8 cellular contexts compared by ENCODE assay signal in genomic region chr2:70789304-70790078, GRCh38. TPM values are rescaled to one million over a fixed set of nuclear protein-coding genes. Genes with fewer than 3 reads are reported as not detected.
DNase-seq lines count a peak whose midpoint lies in the region; ATAC-seq, FAIRE-seq and TF ChIP-seq lines count a peak whose summit lies in the region.

No MANE protein-coding gene starts in this region.

- peak overlapping the region; percentile 97 for H3K4me2 ChIP-seq in A549
- peak overlapping the region; percentile 8 for H3K4me2 ChIP-seq in mesenchymal stem cell (ENCODE audit: low read length, poor library complexity, severe bottlenecking)

- no peaks in the 10 kb centered on the region for H3K9me3 ChIP-seq in A549
- H3K9me3 ChIP-seq in mesenchymal stem cell (ENCODE audit: control insufficient read depth, low read length) = no peaks in the 10 kb centered on the region

- H3K27me3 ChIP-seq in mesenchymal stem cell (ENCODE audit: control insufficient read depth in 1 of 2, insufficient read depth in 1 of 2, low read length in 2 of 2) = peaks cover 58 to 80% of the 10 kb centered on the region in 2 experiments

- no peak for TF ChIP-seq POLR2A in A549 (IDR thresholded peaks at IDR 0.05; ENCODE audit: low read length)

- peak; percentile 90 to 94 for TF ChIP-seq RAD21 in A549 (conservative IDR thresholded peaks at IDR 0.05 in 1 of 2, IDR thresholded peaks at IDR 0.05 in 1 of 2)

- no peak overlapping the region for H2AFZ ChIP-seq in mesenchymal stem cell (ENCODE audit: low read depth, low read length)

- H3K4ac ChIP-seq in mesenchymal stem cell (ENCODE audit: low read depth in 1 of 2, low read length in 2 of 2) = no peak overlapping the region

- H2AK5ac ChIP-seq in mesenchymal stem cell (ENCODE audit: low read length, severe bottlenecking) = no peak overlapping the region

- no peak overlapping the region for H2BK12ac ChIP-seq in mesenchymal stem cell (ENCODE audit: low read length in 2 of 2)

- 0 out of 6 replicates have a peak overlapping the region, but pooled peaks of 1 of the 2 experiments have one; percentile 11 for H3K27ac ChIP-seq in A549
- no peak overlapping the region for H3K27ac ChIP-seq in mesenchymal stem cell (ENCODE audit: low read length, poor library complexity, severe bottlenecking)

- CTCF ChIA-PET in A549 (lab: Yijun Ruan, JAX) = interaction anchor here (0.5 to 11.7 kb wide), 70 partner anchors 8 to 1409 kb away, joined by 3 to 147 read pairs (median 4); partner anchors contain the start of genes ADD2, ANKRD53, CLEC4F and TGFA

- TF ChIP-seq EP300 in A549 (IDR thresholded peaks at IDR 0.05) = no peak

- H3K14ac ChIP-seq in mesenchymal stem cell (ENCODE audit: low read length in 2 of 2) = no peak overlapping the region

- no peak overlapping the region for H4K8ac ChIP-seq in mesenchymal stem cell (ENCODE audit: low read length)

- peak; percentile 54 for FAIRE-seq in A549 (lab: Jason Lieb, UNC)

- no peak overlapping the region for H2BK5ac ChIP-seq in mesenchymal stem cell (ENCODE audit: low read depth, low read length, poor library complexity, severe bottlenecking)

- H3K4me3 ChIP-seq in A549 (peak overlapping the region; percentile 45), mesenchymal stem cell (ENCODE audit: insufficient read depth in 1 of 2, low read depth in 1 of 2, low read length in 2 of 2) (peak overlapping the region in 1 of 2 experiments; percentile 63)

- DNase-seq in A549 (ENCODE audit: low read depth in 1 of 2, low spot score in 1 of 2) (peak; percentile 78 to 85), GM20000 (ENCODE audit: low spot score) (peak; percentile 82), NCI-H510A (lab: John Stamatoyannopoulos, UW) (peak; percentile 66), mesenchymal stem cell (peak; percentile 25)
- DNase-seq in activated CD4-positive, alpha-beta T cell treated with anti-CD3 and anti-CD28 coated beads, Interleukin-2, amount 50 U/mL, for 24 hours (ENCODE audit: low read depth in 1 of 2, low spot score in 1 of 2) = peak; percentile 38 to 62
- DNase-seq in effector CD8-positive, alpha-beta T cell (lab: John Stamatoyannopoulos, UW) = peak; percentile 39
- DNase-seq in stimulated activated CD8-positive, alpha-beta memory T cell treated with anti-CD3 and anti-CD28 coated beads, Interleukin-15, amount 100 ng/mL, for 4 hours (ENCODE audit: low read depth in 2 of 2) = peak; percentile 35 to 45

- WGBS in A549 (ENCODE audit: missing lambda C conversion rate) = 4% methylated on average over 32 of the region's 32 CpGs
- 10% methylated on average over 27 of the region's 32 CpGs for WGBS in mesenchymal stem cell

- no peak overlapping the region for H2BK120ac ChIP-seq in mesenchymal stem cell (ENCODE audit: low read depth, low read length)

- H3K36me3 ChIP-seq in mesenchymal stem cell (ENCODE audit: control insufficient read depth in 1 of 2, insufficient read depth in 2 of 2, low read depth in 1 of 2, low read length in 2 of 2) = no peaks in the 10 kb centered on the region

- no peak overlapping the region for H2BK15ac ChIP-seq in mesenchymal stem cell (ENCODE audit: low read depth, poor library complexity, severe bottlenecking)

- no peak overlapping the region for H3K9ac ChIP-seq in mesenchymal stem cell (ENCODE audit: low read length)

- no peak overlapping the region for H3K23ac ChIP-seq in mesenchymal stem cell (ENCODE audit: low read length in 2 of 2)

- H3K79me1 ChIP-seq in mesenchymal stem cell (replicated peaks; ENCODE audit: low read length, poor library complexity, severe bottlenecking) = no peaks in the 10 kb centered on the region

- H3K18ac ChIP-seq in mesenchymal stem cell (ENCODE audit: low read depth in 1 of 2, low read length in 2 of 2) = no peak overlapping the region

- ATAC-seq in A549 = peak; percentile 86 to 96
- no peak for ATAC-seq in GM19035 (IDR thresholded peaks at IDR 0.05; ENCODE audit: unreplicated experiment)

- H3K4me1 ChIP-seq in A549 = peaks cover 7% of the 10 kb centered on the region; the same call in 1 of the 3 replicates
- H3K4me1 ChIP-seq in mesenchymal stem cell (ENCODE audit: control insufficient read depth, insufficient read depth, low read depth, low read length) = peaks cover 6% of the 10 kb centered on the region

- POLR2A ChIA-PET in A549 (lab: Yijun Ruan, JAX) = no interaction called here

- TF ChIP-seq CTCF in A549 (IDR thresholded peaks at IDR 0.05) (peak; percentile 98), GM20000 (IDR thresholded peaks at IDR 0.05; ENCODE audit: extremely low read depth, missing control alignments) (peak; percentile 40)

- H4K91ac ChIP-seq in mesenchymal stem cell (ENCODE audit: low read length) = no peak overlapping the region

TF ChIP-seq in A549, 52 proteins besides CTCF, POLR2A, EP300 and RAD21:
- TF ChIP-seq PHF8 (IDR thresholded peaks at IDR 0.05; ENCODE audit: borderline replicate concordance, low read depth) (no peak), MAX (IDR thresholded peaks at IDR 0.05) (peak; percentile 44; the same call in 1 of the 2 replicates), SMC3 (IDR thresholded peaks at IDR 0.05) (peak; percentile 80), HOXA7 (CRISPR knock-in tag; IDR thresholded peaks at IDR 0.05) (no peak), MAZ (IDR thresholded peaks at IDR 0.05; ENCODE audit: borderline replicate concordance, low read depth, low read length) (no peak), ELK1 (IDR thresholded peaks at IDR 0.05; ENCODE audit: low read depth, low read length) (no peak)

RNA-seq across cellular contexts. Expression of gene FIGLA, which starts 1.0 kb away (rescaled TPM):
- polyA plus RNA-seq in A549 (2011; rRNA removed) (not detected in 2 replicates), A549 (2017; fragmentation: RNase III; extraction: RNeasy Plus Mini Kit Qiagen cat#74134 plus additional on column Dnase treatment) (not detected in 3 replicates)
- polyA plus RNA-seq in A549 (2012; cell fraction: cytosol; rRNA removed) = not detected in 2 replicates
- not detected in 2 replicates for polyA plus RNA-seq in A549 (2012; cell fraction: nucleus; rRNA removed)
- not detected in 2 replicates for polyA minus RNA-seq in A549 (2011; rRNA and poly(A)+ RNA removed)
- not detected for polyA plus RNA-seq in mesenchymal stem cell (2013, experiment 1 of 2)
- not detected for polyA plus RNA-seq in mesenchymal stem cell (2013, experiment 2 of 2)

RNA-seq across cellular contexts. Expression of gene ADD2, which starts 21.5 kb away (rescaled TPM):
- polyA plus RNA-seq in A549 (2011; rRNA removed) (25.5 and 28.4 TPM in 2 replicates), A549 (2017; fragmentation: RNase III; extraction: RNeasy Plus Mini Kit Qiagen cat#74134 plus additional on column Dnase treatment) (18.0 to 21.4 TPM (median 20.7 TPM) in 3 replicates)
- polyA plus RNA-seq in A549 (2012; cell fraction: cytosol; rRNA removed) = 25.6 and 34.7 TPM in 2 replicates
- 21.4 and 26.2 TPM in 2 replicates for polyA plus RNA-seq in A549 (2012; cell fraction: nucleus; rRNA removed)
- polyA minus RNA-seq in A549 (2011; rRNA and poly(A)+ RNA removed) = 85.1 and 99.5 TPM in 2 replicates
- polyA plus RNA-seq in mesenchymal stem cell (2013, experiment 1 of 2) = not detected
- polyA plus RNA-seq in mesenchymal stem cell (2013, experiment 2 of 2) = not detected

RNA-seq across cellular contexts. Expression of gene CLEC4F, which starts 30.9 kb away (rescaled TPM):
- polyA plus RNA-seq in A549 (2011; rRNA removed) = not detected in 2 replicates
- polyA plus RNA-seq in A549 (2012; cell fraction: cytosol; rRNA removed) = not detected in 2 replicates
- polyA plus RNA-seq in A549 (2012; cell fraction: nucleus; rRNA removed) = 0.02 and 0.04 TPM in 2 replicates
- polyA plus RNA-seq in A549 (2017; fragmentation: RNase III; extraction: RNeasy Plus Mini Kit Qiagen cat#74134 plus additional on column Dnase treatment) = not detected in 3 replicates
- not detected in 2 replicates for polyA minus RNA-seq in A549 (2011; rRNA and poly(A)+ RNA removed)
- not detected for polyA plus RNA-seq in mesenchymal stem cell (2013, experiment 1 of 2)
- polyA plus RNA-seq in mesenchymal stem cell (2013, experiment 2 of 2) = not detected

RNA-seq across cellular contexts. Expression of gene CD207, which starts 46.1 kb away (rescaled TPM):
- polyA plus RNA-seq in A549 (2011; rRNA removed) (0.05 TPM in 1 of 2 replicates, not detected in the other), A549 (2017; fragmentation: RNase III; extraction: RNeasy Plus Mini Kit Qiagen cat#74134 plus additional on column Dnase treatment) (0.04 TPM in 1 of 3 replicates, not detected in the others)
- 0.03 TPM in 1 of 2 replicates, not detected in the other for polyA plus RNA-seq in A549 (2012; cell fraction: cytosol; rRNA removed)
- not detected in 2 replicates for polyA plus RNA-seq in A549 (2012; cell fraction: nucleus; rRNA removed)
- not detected in 2 replicates for polyA minus RNA-seq in A549 (2011; rRNA and poly(A)+ RNA removed)
- not detected for polyA plus RNA-seq in mesenchymal stem cell (2013, experiment 1 of 2)
- not detected for polyA plus RNA-seq in mesenchymal stem cell (2013, experiment 2 of 2)

Comparison
In these comparisons a context has a peak if more than half of its experiments do, and no peak if none do; other contexts are left out.
1. DNase-seq: peak in every context shown above with its lines; median percentile 82 in GM20000; 82 in A549; 66 in NCI-H510A; 50 in activated CD4-positive, alpha-beta T cell treated with anti-CD3 and anti-CD28 coated beads, Interleukin-2, amount 50 U/mL, for 24 hours; 40 in stimulated activated CD8-positive, alpha-beta memory T cell treated with anti-CD3 and anti-CD28 coated beads, Interleukin-15, amount 100 ng/mL, for 4 hours; 39 in effector CD8-positive, alpha-beta T cell; 25 in mesenchymal stem cell.